ENCODE assay signal across 8 cellular contexts in the genomic region with DNA sequence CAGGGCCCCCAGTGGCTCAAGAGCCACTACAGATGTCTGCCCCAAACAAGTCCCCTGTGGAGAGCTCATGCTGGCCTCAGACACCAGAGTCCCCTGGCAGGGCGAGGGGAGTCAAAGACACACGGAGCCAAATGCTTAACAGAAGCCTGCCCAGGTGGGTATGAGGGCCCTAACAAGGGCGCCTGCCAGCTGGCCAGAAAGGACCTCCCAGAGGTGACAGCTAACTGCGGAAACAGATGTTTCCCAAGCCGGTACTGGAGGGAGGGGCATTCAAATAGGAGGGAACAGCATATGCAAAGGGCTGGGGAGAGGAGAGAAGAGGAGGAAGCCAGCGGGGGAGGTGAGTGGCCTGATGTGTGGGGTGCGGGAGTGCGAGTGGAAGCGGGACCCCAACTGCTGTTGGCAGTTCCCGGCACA. TPM values are rescaled to one million over a fixed set of nuclear protein-coding genes. Genes with fewer than 3 reads are reported as not detected.
DNase-seq lines count a peak whose midpoint lies in the region; ATAC-seq, FAIRE-seq and TF ChIP-seq lines count a peak whose summit lies in the region.

No MANE protein-coding gene starts in this region.

- peaks cover 6% of the 10 kb centered on the region for H3K27me3 Mint-ChIP-seq in CD4-positive, alpha-beta T cell
- H3K27me3 Mint-ChIP-seq in nephron (ENCODE audit: low read depth): no peaks in the 10 kb centered on the region

- no peak overlapping the region for H3K27ac Mint-ChIP-seq in CD4-positive, alpha-beta T cell
- H3K27ac Mint-ChIP-seq in nephron: peak overlapping the region; percentile 4 to 60 (median 43)

- peaks cover 15% of the 10 kb centered on the region for H3K36me3 Mint-ChIP-seq in CD4-positive, alpha-beta T cell (ENCODE audit: low read depth)
- peaks cover 12% of the 10 kb centered on the region for H3K36me3 Mint-ChIP-seq in nephron (ENCODE audit: low read depth)

- H3K27ac ChIP-seq in CD4-positive, alpha-beta T cell (ENCODE audit: low read depth, low read length): no peak overlapping the region

- no peak for DNase-seq in CD4-positive, alpha-beta T cell
- DNase-seq in GM19239 (ENCODE audit: insufficient read length, low spot score) (peak; percentile 56), NCI-H69 (lab: John Stamatoyannopoulos, UW) (peak; percentile 94), astrocyte of the spinal cord (ENCODE audit: low read depth, low spot score) (no peak), NCI-H187 treated with DMSO at 0.1 percent for 48 hours (lab: John Stamatoyannopoulos, UW) (no peak)
- DNase-seq in stimulated activated CD8-positive, alpha-beta memory T cell treated with anti-CD3 and anti-CD28 coated beads, Interleukin-4, amount 100 ng/mL, for 48 hours: no peak

- intact Hi-C loops in CD4-positive, alpha-beta T cell (cut with DNase I, micrococcal nuclease): loop anchor here (2.0 to 10.0 kb wide), 5 partner anchors 47 to 207 kb away; a partner anchor contains a TSS

- H3K9me3 Mint-ChIP-seq in CD4-positive, alpha-beta T cell: no peaks in the 10 kb centered on the region
- no peaks in the 10 kb centered on the region for H3K9me3 Mint-ChIP-seq in nephron

- in situ Hi-C loops in astrocyte of the spinal cord (cut with HindIII; ENCODE audit: low sequenced_read_pairs): no loop called here

- POLR2A ChIA-PET in CD4-positive, alpha-beta T cell (lab: Charles Lee): interaction anchor here (0.9 to 1.7 kb wide), 6 partner anchors 41 to 197 kb away, joined by 3 to 8 read pairs (median 4); a partner anchor contains a TSS

- H3K4me3 ChIP-seq in astrocyte of the spinal cord (ENCODE audit: low read depth, low read length): peak overlapping the region; percentile 63

- H3K4me1 Mint-ChIP-seq in CD4-positive, alpha-beta T cell (ENCODE audit: low read depth): peaks cover 51% of the 10 kb centered on the region
- peaks cover 32% of the 10 kb centered on the region for H3K4me1 Mint-ChIP-seq in nephron

- ATAC-seq in CD4-positive, alpha-beta T cell (ENCODE audit: poor library complexity): no peak
- ATAC-seq in GM18511 (IDR thresholded peaks at IDR 0.05; ENCODE audit: unreplicated experiment): no peak

- CTCF ChIA-PET in CD4-positive, alpha-beta T cell (lab: Charles Lee): interaction anchor here (1.0 to 1.8 kb wide), 7 partner anchors 8 to 190 kb away, joined by 3 to 8 read pairs (median 3); no protein-coding TSS in a partner anchor

- no peak for TF ChIP-seq CTCF in CD4-positive, alpha-beta T cell (IDR thresholded peaks at IDR 0.05)
- no peak for TF ChIP-seq CTCF in astrocyte of the spinal cord (IDR thresholded peaks at IDR 0.05; ENCODE audit: low read depth, low read length)
- no peak for TF ChIP-seq CTCF in nephron (IDR thresholded peaks at IDR 0.05; ENCODE audit: unreplicated experiment in 3 of 3)

- no peaks in the 10 kb centered on the region for H3K9me3 ChIP-seq in CD4-positive, alpha-beta T cell (ENCODE audit: control insufficient read depth, low read length)

- FAIRE-seq in GM19239 (lab: Jason Lieb, UNC): peak; percentile 96

- peak overlapping the region; percentile 83 for H3K4me3 Mint-ChIP-seq in CD4-positive, alpha-beta T cell
- peak overlapping the region; percentile 85 to 89 (median 86) for H3K4me3 Mint-ChIP-seq in nephron

- no peaks in the 10 kb centered on the region for H3K27me3 ChIP-seq in CD4-positive, alpha-beta T cell (ENCODE audit: control insufficient read depth, insufficient read depth, low read length)

RNA-seq across cellular contexts. Expression of a gene that starts 0.9 kb away (rescaled TPM):
- 1 to 10 TPM; 5.8 to 7.5 TPM for total RNA-seq in CD4-positive, alpha-beta T cell

RNA-seq across cellular contexts. Expression of a gene that starts 7.2 kb away (rescaled TPM):
- 10 to 100 TPM; 33.1 to 35.0 TPM for total RNA-seq in CD4-positive, alpha-beta T cell

RNA-seq across cellular contexts. Expression of a gene that starts 7.2 kb away (rescaled TPM):
- total RNA-seq in CD4-positive, alpha-beta T cell: 10 to 100 TPM; 17.0 to 18.0 TPM

RNA-seq across cellular contexts. Expression of a gene that starts 40.7 kb away (rescaled TPM):
- 10 to 100 TPM; 54.5 to 55.6 TPM for total RNA-seq in CD4-positive, alpha-beta T cell

RNA-seq across cellular contexts. Expression of a gene that starts 47.0 kb away (rescaled TPM):
- 10 to 100 TPM; 34.7 to 35.3 TPM for total RNA-seq in CD4-positive, alpha-beta T cell

Comparison
In these comparisons a context has a peak if more than half of its experiments do, and no peak if none do; other contexts are left out.
1. DNase-seq: peak in GM19239 (single experiment) and NCI-H69 (single experiment); none in CD4-positive, alpha-beta T cell (0 of 10), astrocyte of the spinal cord (single experiment), stimulated activated CD8-positive, alpha-beta memory T cell treated with anti-CD3 and anti-CD28 coated beads, Interleukin-4, amount 100 ng/mL, for 48 hours (single experiment) and NCI-H187 treated with DMSO at 0.1 percent for 48 hours (single experiment).